ENCODE assay signal across 1 cellular context in the genomic region with DNA sequence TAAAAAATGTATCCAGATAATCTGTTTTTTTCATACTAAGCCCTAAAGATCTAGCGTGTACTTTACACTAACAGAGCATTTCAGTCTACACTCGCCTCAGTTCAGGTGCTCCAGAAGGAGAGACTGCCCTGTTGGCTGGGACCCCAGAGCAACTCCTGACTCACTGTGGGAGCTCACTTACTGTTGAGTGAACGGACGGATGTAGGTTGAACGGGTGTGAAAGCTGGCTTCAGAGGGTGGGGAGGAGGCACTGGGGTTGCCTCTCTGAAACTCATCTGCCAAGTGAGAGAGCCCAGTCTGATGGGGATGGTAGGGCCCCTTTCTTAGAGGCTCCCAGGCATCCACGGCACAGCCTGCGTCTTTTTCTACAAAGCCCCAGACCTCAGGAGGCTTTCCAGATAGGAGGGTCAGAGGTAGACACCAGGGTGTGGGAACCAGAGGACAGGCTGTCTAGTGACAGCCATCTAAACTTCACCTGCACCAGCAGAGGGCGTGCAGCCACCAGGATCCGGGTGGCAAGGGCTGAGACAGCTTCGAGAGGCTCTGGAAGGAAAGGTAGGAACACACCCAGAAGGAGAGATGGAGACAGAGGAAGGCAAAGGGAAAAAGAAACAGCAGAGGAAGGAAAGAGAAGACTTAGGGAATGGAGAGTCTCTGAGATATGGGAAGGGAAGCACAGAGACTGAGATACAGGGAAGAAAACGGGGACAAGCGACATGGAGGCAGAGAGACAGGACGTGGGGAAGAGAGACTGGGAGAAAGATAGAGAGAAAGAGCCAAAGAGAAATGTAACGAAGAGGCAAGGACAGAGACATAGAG.
TF ChIP-seq lines count a peak whose summit lies in the region.

No MANE protein-coding gene starts in this region.

TF ChIP-seq in endothelial cell of umbilical vein, 7 proteins besides CTCF, POLR2A, EP300 and RAD21:
- TF ChIP-seq MYC (IDR thresholded peaks at IDR 0.05; ENCODE audit: low read depth, low read length) (no peak), POLR2AphosphoS5 (IDR thresholded peaks at IDR 0.05; ENCODE audit: insufficient read depth, low read depth, low read length) (no peak), FOS (IDR thresholded peaks at IDR 0.05; ENCODE audit: borderline replicate concordance, insufficient read depth, low read length) (no peak), JUN (IDR thresholded peaks at IDR 0.05; ENCODE audit: borderline replicate concordance, insufficient read depth, insufficient read length, low read depth) (no peak), GATA2 (IDR thresholded peaks at IDR 0.05; ENCODE audit: insufficient read depth, insufficient read length, low read depth, low read length) (no peak), EZH2 (IDR thresholded peaks at IDR 0.05; ENCODE audit: borderline replicate concordance, low read depth, low read length, severe bottlenecking) (no peak)
- TF ChIP-seq, protein P1, sequence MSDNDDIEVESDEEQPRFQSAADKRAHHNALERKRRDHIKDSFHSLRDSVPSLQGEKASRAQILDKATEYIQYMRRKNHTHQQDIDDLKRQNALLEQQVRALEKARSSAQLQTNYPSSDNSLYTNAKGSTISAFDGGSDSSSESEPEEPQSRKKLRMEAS (IDR thresholded peaks at IDR 0.05; ENCODE audit: insufficient read depth, insufficient read length): no peak
